ENCODE assay signal across 1 cellular context in the genomic region with DNA sequence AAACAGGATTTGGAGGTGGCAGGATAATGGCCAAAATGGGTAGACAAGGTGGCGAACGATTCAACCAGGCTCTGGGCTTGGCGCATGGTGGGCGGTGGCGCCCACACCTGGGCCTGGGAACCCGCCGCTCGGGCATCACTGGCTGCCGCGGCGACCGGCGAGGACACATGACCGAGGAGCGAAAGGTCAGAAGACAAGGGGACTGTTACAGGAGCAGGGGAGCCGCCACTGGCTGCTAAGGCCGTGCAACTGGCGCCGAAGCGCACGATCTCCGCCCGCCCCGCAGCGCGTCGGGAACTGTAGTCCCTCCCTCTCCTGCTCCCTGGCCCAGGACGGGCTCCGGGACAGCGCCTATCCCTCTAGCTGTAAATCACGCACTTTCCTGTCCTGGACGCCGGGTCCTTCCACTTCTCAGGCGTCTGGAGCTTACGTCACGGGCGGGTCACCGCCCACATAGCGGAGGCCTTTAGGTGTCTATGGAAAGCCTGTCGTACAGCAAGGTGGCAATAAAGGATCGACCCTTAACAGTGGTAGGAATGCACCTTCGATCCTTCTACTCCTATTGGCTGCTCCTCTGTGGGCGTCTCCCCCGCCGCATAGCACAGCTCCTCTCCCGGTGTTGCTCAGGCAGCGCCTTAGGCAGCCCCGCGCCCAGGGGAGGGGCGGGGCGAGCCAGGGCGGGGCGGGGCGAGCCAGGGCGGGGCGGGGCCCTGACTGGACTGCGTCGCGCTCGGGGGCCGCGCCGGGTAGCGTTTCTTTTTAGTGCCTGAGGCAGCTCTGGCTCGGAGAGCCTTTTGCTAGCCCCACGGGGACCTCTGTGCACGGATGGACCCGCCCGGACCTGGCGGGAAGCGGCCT.
TF ChIP-seq lines count a peak whose summit lies in the region.

A gene with protein sequence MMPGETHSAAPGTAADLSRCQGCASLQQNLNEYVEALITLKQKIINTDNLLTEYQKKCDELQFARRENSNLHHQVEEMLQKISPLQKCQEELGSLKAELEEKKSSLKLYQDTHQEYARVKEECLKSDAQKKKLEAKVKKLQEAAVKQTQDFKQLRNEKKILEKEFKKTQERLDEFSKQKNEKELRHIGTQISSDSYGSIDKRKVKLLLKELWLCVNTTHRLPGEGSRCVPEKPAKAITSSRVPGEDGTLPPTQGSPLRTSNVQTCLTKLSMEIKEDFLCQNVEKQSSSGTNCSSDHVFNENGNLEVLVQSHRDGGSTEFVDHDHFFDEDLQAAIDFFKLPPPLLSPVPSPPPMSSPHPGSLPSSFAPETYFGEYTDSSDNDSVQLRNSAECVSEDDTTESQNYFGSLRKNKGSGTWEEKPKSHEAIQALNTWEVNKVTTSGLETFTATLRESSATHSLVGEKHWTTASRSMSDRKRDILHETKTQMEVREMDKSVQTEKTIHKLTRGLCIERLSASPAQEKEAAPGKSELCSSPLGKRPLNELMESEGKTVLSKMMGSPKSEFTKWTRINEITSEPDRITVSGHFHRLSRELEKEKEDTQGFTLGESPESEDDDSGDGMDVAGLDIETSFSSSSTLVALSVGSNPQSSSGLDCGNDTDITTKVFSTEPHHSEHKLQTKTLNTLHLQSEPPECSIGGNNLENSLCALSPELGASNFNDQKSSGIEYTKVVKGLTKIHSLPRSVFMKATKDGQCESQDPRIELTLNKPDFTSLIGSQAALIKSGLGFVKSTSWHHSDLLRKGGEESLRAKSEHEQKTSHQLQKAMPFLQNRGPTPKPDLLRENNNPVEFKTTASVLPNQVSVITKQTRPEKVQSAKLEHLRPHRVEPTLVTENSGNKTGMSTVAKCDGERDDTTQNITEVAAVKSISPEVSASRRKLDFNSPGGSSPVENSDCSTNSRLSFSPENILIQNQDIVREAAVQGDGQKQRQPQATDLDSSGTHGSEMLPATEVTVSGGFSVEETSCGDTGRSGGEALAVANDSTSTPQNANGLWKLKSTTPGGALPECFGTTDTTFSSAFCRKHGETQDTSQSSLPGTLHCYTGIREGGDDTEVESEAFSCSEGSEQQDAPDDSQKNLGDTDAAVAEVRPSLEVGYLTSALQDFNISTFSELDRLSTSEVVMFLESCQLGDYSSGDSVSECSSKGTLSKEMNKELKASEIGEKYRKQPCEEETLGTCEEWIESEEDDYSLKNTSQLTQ (N-terminal part only) (plus strand): TSS at position 717 of the 858 bp plus-strand sequence. CDS start 239 bp downstream, outside the sequence.

TF ChIP-seq in HepG2, 621 proteins besides CTCF, POLR2A, EP300 and RAD21 (continued from another document and continues in another):
- peak; percentile 83 for TF ChIP-seq RBM39 (IDR thresholded peaks at IDR 0.05; ENCODE audit: low read depth, low read length, poor library complexity, severe bottlenecking)
- TF ChIP-seq BCL6 (CRISPR knock-in tag; IDR thresholded peaks at IDR 0.05), result no peak; the same call in 1 of the 2 replicates
- TF ChIP-seq NFYC (CRISPR knock-in tag; IDR thresholded peaks at IDR 0.05), result no peak
- no peak for TF ChIP-seq ZNF160 (CRISPR knock-in tag; IDR thresholded peaks at IDR 0.05)
- TF ChIP-seq, protein P1, sequence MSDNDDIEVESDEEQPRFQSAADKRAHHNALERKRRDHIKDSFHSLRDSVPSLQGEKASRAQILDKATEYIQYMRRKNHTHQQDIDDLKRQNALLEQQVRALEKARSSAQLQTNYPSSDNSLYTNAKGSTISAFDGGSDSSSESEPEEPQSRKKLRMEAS (IDR thresholded peaks at IDR 0.05), result peak; percentile 77
- TF ChIP-seq ZNF530 (CRISPR knock-in tag; IDR thresholded peaks at IDR 0.05; ENCODE audit: low read depth), result no peak
- no peak for TF ChIP-seq ZNF124 (CRISPR knock-in tag; IDR thresholded peaks at IDR 0.05)
- no peak for TF ChIP-seq ZNF17 (CRISPR knock-in tag; IDR thresholded peaks at IDR 0.05)
- TF ChIP-seq GZF1 (CRISPR knock-in tag; IDR thresholded peaks at IDR 0.05), result no peak
- TF ChIP-seq, protein P2, sequence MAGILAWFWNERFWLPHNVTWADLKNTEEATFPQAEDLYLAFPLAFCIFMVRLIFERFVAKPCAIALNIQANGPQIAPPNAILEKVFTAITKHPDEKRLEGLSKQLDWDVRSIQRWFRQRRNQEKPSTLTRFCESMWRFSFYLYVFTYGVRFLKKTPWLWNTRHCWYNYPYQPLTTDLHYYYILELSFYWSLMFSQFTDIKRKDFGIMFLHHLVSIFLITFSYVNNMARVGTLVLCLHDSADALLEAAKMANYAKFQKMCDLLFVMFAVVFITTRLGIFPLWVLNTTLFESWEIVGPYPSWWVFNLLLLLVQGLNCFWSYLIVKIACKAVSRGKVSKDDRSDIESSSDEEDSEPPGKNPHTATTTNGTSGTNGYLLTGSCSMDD (CRISPR knock-in tag; IDR thresholded peaks at IDR 0.05), result no peak
- 0 out of 2 replicates have a peak, but pooled peaks have one; percentile 64 for TF ChIP-seq NRL (CRISPR knock-in tag; IDR thresholded peaks at IDR 0.05; ENCODE audit: borderline replicate concordance)
- TF ChIP-seq ZNF446 (CRISPR knock-in tag; IDR thresholded peaks at IDR 0.05), result no peak
- TF ChIP-seq ATM (IDR thresholded peaks at IDR 0.05; ENCODE audit: borderline replicate concordance), result no peak
- TF ChIP-seq RARA (CRISPR knock-in tag; IDR thresholded peaks at IDR 0.05), result peak; percentile 65
- no peak for TF ChIP-seq ZEB1 (IDR thresholded peaks at IDR 0.05; ENCODE audit: insufficient replicate concordance, low read depth)
- TF ChIP-seq CCDC6 (CRISPR knock-in tag; IDR thresholded peaks at IDR 0.05), result no peak
- TF ChIP-seq ZNF207 (IDR thresholded peaks at IDR 0.05; ENCODE audit: borderline replicate concordance), result no peak
- no peak for TF ChIP-seq ZNF567 (CRISPR knock-in tag; IDR thresholded peaks at IDR 0.05; ENCODE audit: borderline replicate concordance)
- no peak for TF ChIP-seq GATA4 (IDR thresholded peaks at IDR 0.05; ENCODE audit: borderline replicate concordance, low read depth)
- TF ChIP-seq HNRNPL (IDR thresholded peaks at IDR 0.05; ENCODE audit: low read depth, low read length), result 0 out of 2 replicates have a peak, but pooled peaks have one; percentile 54
- peak; percentile 58; the same call in 1 of the 2 replicates for TF ChIP-seq ZNF749 (CRISPR knock-in tag; IDR thresholded peaks at IDR 0.05; ENCODE audit: borderline replicate concordance)
- TF ChIP-seq, protein P3, sequence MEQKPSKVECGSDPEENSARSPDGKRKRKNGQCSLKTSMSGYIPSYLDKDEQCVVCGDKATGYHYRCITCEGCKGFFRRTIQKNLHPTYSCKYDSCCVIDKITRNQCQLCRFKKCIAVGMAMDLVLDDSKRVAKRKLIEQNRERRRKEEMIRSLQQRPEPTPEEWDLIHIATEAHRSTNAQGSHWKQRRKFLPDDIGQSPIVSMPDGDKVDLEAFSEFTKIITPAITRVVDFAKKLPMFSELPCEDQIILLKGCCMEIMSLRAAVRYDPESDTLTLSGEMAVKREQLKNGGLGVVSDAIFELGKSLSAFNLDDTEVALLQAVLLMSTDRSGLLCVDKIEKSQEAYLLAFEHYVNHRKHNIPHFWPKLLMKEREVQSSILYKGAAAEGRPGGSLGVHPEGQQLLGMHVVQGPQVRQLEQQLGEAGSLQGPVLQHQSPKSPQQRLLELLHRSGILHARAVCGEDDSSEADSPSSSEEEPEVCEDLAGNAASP (CRISPR knock-in tag; IDR thresholded peaks at IDR 0.05; ENCODE audit: borderline replicate concordance), result peak; percentile 33; the same call in 1 of the 2 replicates
- no peak for TF ChIP-seq SMARCC2 (IDR thresholded peaks at IDR 0.05)
- 0 out of 2 replicates have a peak, but pooled peaks have one; percentile 11 for TF ChIP-seq MIXL1 (CRISPR knock-in tag; IDR thresholded peaks at IDR 0.05)
- TF ChIP-seq TBX2 (CRISPR knock-in tag; IDR thresholded peaks at IDR 0.05; ENCODE audit: borderline replicate concordance), result peak; percentile 61; the same call in 1 of the 2 replicates
- TF ChIP-seq ZNF703 (CRISPR knock-in tag; IDR thresholded peaks at IDR 0.05; ENCODE audit: borderline replicate concordance), result no peak
- TF ChIP-seq, protein P4, sequence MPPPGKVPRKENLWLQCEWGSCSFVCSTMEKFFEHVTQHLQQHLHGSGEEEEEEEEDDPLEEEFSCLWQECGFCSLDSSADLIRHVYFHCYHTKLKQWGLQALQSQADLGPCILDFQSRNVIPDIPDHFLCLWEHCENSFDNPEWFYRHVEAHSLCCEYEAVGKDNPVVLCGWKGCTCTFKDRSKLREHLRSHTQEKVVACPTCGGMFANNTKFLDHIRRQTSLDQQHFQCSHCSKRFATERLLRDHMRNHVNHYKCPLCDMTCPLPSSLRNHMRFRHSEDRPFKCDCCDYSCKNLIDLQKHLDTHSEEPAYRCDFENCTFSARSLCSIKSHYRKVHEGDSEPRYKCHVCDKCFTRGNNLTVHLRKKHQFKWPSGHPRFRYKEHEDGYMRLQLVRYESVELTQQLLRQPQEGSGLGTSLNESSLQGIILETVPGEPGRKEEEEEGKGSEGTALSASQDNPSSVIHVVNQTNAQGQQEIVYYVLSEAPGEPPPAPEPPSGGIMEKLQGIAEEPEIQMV (CRISPR knock-in tag; IDR thresholded peaks at IDR 0.05; ENCODE audit: low read depth), result peak; percentile 38; the same call in 1 of the 2 replicates
- peak; percentile 89; the same call in 1 of the 2 replicates for TF ChIP-seq YEATS2 (CRISPR knock-in tag; IDR thresholded peaks at IDR 0.05; ENCODE audit: borderline replicate concordance)
- TF ChIP-seq, protein P5, sequence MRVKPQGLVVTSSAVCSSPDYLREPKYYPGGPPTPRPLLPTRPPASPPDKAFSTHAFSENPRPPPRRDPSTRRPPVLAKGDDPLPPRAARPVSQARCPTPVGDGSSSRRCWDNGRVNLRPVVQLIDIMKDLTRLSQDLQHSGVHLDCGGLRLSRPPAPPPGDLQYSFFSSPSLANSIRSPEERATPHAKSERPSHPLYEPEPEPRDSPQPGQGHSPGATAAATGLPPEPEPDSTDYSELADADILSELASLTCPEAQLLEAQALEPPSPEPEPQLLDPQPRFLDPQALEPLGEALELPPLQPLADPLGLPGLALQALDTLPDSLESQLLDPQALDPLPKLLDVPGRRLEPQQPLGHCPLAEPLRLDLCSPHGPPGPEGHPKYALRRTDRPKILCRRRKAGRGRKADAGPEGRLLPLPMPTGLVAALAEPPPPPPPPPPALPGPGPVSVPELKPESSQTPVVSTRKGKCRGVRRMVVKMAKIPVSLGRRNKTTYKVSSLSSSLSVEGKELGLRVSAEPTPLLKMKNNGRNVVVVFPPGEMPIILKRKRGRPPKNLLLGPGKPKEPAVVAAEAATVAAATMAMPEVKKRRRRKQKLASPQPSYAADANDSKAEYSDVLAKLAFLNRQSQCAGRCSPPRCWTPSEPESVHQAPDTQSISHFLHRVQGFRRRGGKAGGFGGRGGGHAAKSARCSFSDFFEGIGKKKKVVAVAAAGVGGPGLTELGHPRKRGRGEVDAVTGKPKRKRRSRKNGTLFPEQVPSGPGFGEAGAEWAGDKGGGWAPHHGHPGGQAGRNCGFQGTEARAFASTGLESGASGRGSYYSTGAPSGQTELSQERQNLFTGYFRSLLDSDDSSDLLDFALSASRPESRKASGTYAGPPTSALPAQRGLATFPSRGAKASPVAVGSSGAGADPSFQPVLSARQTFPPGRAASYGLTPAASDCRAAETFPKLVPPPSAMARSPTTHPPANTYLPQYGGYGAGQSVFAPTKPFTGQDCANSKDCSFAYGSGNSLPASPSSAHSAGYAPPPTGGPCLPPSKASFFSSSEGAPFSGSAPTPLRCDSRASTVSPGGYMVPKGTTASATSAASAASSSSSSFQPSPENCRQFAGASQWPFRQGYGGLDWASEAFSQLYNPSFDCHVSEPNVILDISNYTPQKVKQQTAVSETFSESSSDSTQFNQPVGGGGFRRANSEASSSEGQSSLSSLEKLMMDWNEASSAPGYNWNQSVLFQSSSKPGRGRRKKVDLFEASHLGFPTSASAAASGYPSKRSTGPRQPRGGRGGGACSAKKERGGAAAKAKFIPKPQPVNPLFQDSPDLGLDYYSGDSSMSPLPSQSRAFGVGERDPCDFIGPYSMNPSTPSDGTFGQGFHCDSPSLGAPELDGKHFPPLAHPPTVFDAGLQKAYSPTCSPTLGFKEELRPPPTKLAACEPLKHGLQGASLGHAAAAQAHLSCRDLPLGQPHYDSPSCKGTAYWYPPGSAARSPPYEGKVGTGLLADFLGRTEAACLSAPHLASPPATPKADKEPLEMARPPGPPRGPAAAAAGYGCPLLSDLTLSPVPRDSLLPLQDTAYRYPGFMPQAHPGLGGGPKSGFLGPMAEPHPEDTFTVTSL (CRISPR knock-in tag; IDR thresholded peaks at IDR 0.05; ENCODE audit: borderline replicate concordance), result peak; percentile 52; the same call in 1 of the 2 replicates
- TF ChIP-seq MZF1 (CRISPR knock-in tag; IDR thresholded peaks at IDR 0.05; ENCODE audit: borderline replicate concordance), result no peak
- peak; percentile 61 for TF ChIP-seq NFYB (CRISPR knock-in tag; IDR thresholded peaks at IDR 0.05)
- TF ChIP-seq ZFP41 (CRISPR knock-in tag; IDR thresholded peaks at IDR 0.05; ENCODE audit: borderline replicate concordance), result no peak
- peak; percentile 58 for TF ChIP-seq MED1 (CRISPR knock-in tag; IDR thresholded peaks at IDR 0.05)
- no peak for TF ChIP-seq MED13 (CRISPR knock-in tag; IDR thresholded peaks at IDR 0.05)
- no peak for TF ChIP-seq ZNF180 (CRISPR knock-in tag; IDR thresholded peaks at IDR 0.05; ENCODE audit: borderline replicate concordance, low read depth)
- TF ChIP-seq TOPORS (CRISPR knock-in tag; IDR thresholded peaks at IDR 0.05), result peak; percentile 84; the same call in 1 of the 2 replicates
- TF ChIP-seq ZNF720 (CRISPR knock-in tag; IDR thresholded peaks at IDR 0.05), result no peak
- TF ChIP-seq HMG20B (CRISPR knock-in tag; conservative IDR thresholded peaks at IDR 0.05), result peak; percentile 75
- TF ChIP-seq ZNF660 (CRISPR knock-in tag; IDR thresholded peaks at IDR 0.05; ENCODE audit: borderline replicate concordance, low read depth), result no peak
- no peak for TF ChIP-seq ZNF883 (CRISPR knock-in tag; IDR thresholded peaks at IDR 0.05; ENCODE audit: not compliant biosample characterization)
- TF ChIP-seq CEBPG (CRISPR knock-in tag; IDR thresholded peaks at IDR 0.05), result no peak
- TF ChIP-seq SRSF1 (optimal IDR thresholded peaks at IDR 0.05; ENCODE audit: low read depth, low read length), result no peak
- TF ChIP-seq RAD51 (IDR thresholded peaks at IDR 0.05; ENCODE audit: borderline replicate concordance), result no peak
- peak; percentile 30; the same call in 1 of the 2 replicates for TF ChIP-seq PPARG (CRISPR knock-in tag; conservative IDR thresholded peaks at IDR 0.05)
- no peak for TF ChIP-seq ATRX (CRISPR knock-in tag; IDR thresholded peaks at IDR 0.05; ENCODE audit: borderline replicate concordance)
- no peak for TF ChIP-seq HNRNPK (IDR thresholded peaks at IDR 0.05; ENCODE audit: low read depth, low read length, poor library complexity, severe bottlenecking)
- TF ChIP-seq ZBTB7B (CRISPR knock-in tag; IDR thresholded peaks at IDR 0.05), result no peak
- TF ChIP-seq ZNF709 (CRISPR knock-in tag; IDR thresholded peaks at IDR 0.05), result peak; percentile 65; the same call in 1 of the 2 replicates
- TF ChIP-seq PLRG1 (conservative IDR thresholded peaks at IDR 0.05), result no peak
- TF ChIP-seq CHCHD3 (CRISPR knock-in tag; IDR thresholded peaks at IDR 0.05), result no peak
- no peak for TF ChIP-seq RFXAP (CRISPR knock-in tag; IDR thresholded peaks at IDR 0.05; ENCODE audit: borderline replicate concordance)
- no peak for TF ChIP-seq THAP8 (CRISPR knock-in tag; IDR thresholded peaks at IDR 0.05; ENCODE audit: borderline replicate concordance)
- TF ChIP-seq MYC (CRISPR knock-in tag; IDR thresholded peaks at IDR 0.05; ENCODE audit: borderline replicate concordance), result peak; percentile 67; the same call in 1 of the 2 replicates
- peak; percentile 79 for TF ChIP-seq TARDBP (CRISPR knock-in tag; IDR thresholded peaks at IDR 0.05)
